8 cellular contexts compared by ENCODE assay signal in genomic region chr11:119121008-119121810, GRCh38. TPM values are rescaled to one million over a fixed set of nuclear protein-coding genes. Genes with fewer than 3 reads are reported as not detected.
DNase-seq lines count a peak whose midpoint lies in the region; ATAC-seq and TF ChIP-seq lines count a peak whose summit lies in the region.

Gene HINFP (plus strand): TSS chr11:119121580. CDS start chr11:119126945, 5,365 bp downstream.

- dilution Hi-C loops in mammary epithelial cell (cut with HindIII; ENCODE audit: low sequenced_read_pairs), result loop anchor here (10.0 to 25.0 kb wide), 3 partner anchors 106 to 591 kb away; partner anchors contain the start of genes RPS25 and TRAPPC4

- TSS peak; percentile 54 for BruUV-seq in mammary epithelial cell (replicated peaks; lab: Mats Ljungman, UMichigan)

- ATAC-seq in GM18873 (IDR thresholded peaks at IDR 0.05; ENCODE audit: low FRiP score, unreplicated experiment), result peak; percentile 93
- ATAC-seq in HG03139 (IDR thresholded peaks at IDR 0.05; ENCODE audit: unreplicated experiment), result peak; percentile 97

- intact Hi-C loops in mammary epithelial cell (cut with micrococcal nuclease), result loop anchor here (1.0 to 2.0 kb wide), 2 partner anchors 18 to 26 kb away; a partner anchor contains a TSS

- no peaks in the 10 kb centered on the region for H4K20me1 ChIP-seq in mammary epithelial cell (ENCODE audit: insufficient read depth, low read length)

- WGBS in mammary epithelial cell (ENCODE audit: low coverage, missing lambda C conversion rate), result 0% methylated on average over 4 of the region's 54 CpGs

- H3K4me1 ChIP-seq in mammary epithelial cell (ENCODE audit: insufficient read depth, low read length) (peaks cover 12% of the 10 kb centered on the region), skeletal muscle tissue (ENCODE audit: control insufficient read depth in 3 of 3, insufficient read depth in 3 of 3, low read length in 3 of 3) (peaks cover 13 to 30% (median 19%) of the 10 kb centered on the region in 3 donors)

- H3K4me2 ChIP-seq in mammary epithelial cell (ENCODE audit: insufficient read depth, low read depth, low read length), result peak within 1 kb of the TSS; percentile 95

- H3K27me3 ChIP-seq in WERI-Rb-1 (ENCODE audit: insufficient read depth, low read depth, severe bottlenecking) (no peaks in the 10 kb centered on the region), mammary epithelial cell (ENCODE audit: insufficient read depth, low read length) (no peaks in the 10 kb centered on the region), skeletal muscle tissue (ENCODE audit: control insufficient read depth in 3 of 3, insufficient read depth in 3 of 3, low read length in 3 of 3) (no peaks in the 10 kb centered on the region)

- DNase-seq in ACHN (peak; percentile 97), NCI-H2227 (lab: John Stamatoyannopoulos, UW; ENCODE audit: unreplicated experiment) (peak; percentile 98), WERI-Rb-1 (peak; percentile 100), mammary epithelial cell (peak; percentile 99)

- TF ChIP-seq CTCF in WERI-Rb-1 (IDR thresholded peaks at IDR 0.05; ENCODE audit: low read depth, low read length), result no peak
- TF ChIP-seq CTCF in mammary epithelial cell (conservative IDR thresholded peaks at IDR 0.05 in 1 of 2, IDR thresholded peaks at IDR 0.05 in 1 of 2; ENCODE audit: extremely low read depth in 1 of 2, insufficient read depth in 1 of 2, low read depth in 1 of 2, low read length in 2 of 2), result no peak

- CTCF ChIA-PET in mammary epithelial cell (lab: Charles Lee; ENCODE audit: low non-redundant PET), result interaction anchor here (0.6 kb wide), 1 partner anchor 85 kb away, joined by 3 read pairs; no protein-coding TSS in a partner anchor

- H3K4me3 ChIP-seq in WERI-Rb-1 (ENCODE audit: low read depth, low read length), result peak within 1 kb of the TSS; percentile 90
- H3K4me3 ChIP-seq in mammary epithelial cell (replicated peaks in 1 of 3; ENCODE audit: insufficient read depth in 1 of 3, low read depth in 2 of 3, low read length in 3 of 3), result peak within 1 kb of the TSS; percentile 77 to 99 (median 94)
- peak within 1 kb of the TSS; percentile 100 for H3K4me3 ChIP-seq in iPS-18c (ENCODE audit: insufficient read depth, low read depth, low read length)
- H3K4me3 ChIP-seq in skeletal muscle tissue (ENCODE audit: low read length in 3 of 3), result peak within 1 kb of the TSS; percentile 91 to 100 (median 98)

- H3K9ac ChIP-seq in mammary epithelial cell (ENCODE audit: insufficient read depth, low read length) (peak within 1 kb of the TSS; percentile 89), skeletal muscle tissue (ENCODE audit: low read depth in 1 of 3, low read length in 3 of 3) (peak within 1 kb of the TSS; percentile 93 to 97 (median 97))

- H3K79me2 ChIP-seq in mammary epithelial cell (ENCODE audit: insufficient read depth, low read length), result peaks cover 37% of the 10 kb centered on the region

- in situ Hi-C loops in ACHN (cut with HindIII; ENCODE audit: low pct_ligation_motif_present, low pct_unique_long_range_greater_than_20kb, low sequenced_read_pairs), result no loop called here
- in situ Hi-C loops in mammary epithelial cell (cut with MboI; ENCODE audit: low sequenced_read_pairs in 2 of 2), result no loop called here

- peaks cover 20% of the 10 kb centered on the region for H3K36me3 ChIP-seq in WERI-Rb-1
- peaks cover 3% of the 10 kb centered on the region for H3K36me3 ChIP-seq in mammary epithelial cell (ENCODE audit: insufficient read depth, low read length)
- peaks cover 4 to 19% (median 18%) of the 10 kb centered on the region in 3 donors for H3K36me3 ChIP-seq in skeletal muscle tissue (ENCODE audit: control insufficient read depth in 3 of 3, insufficient read depth in 3 of 3, low read length in 3 of 3)

- H3K9me3 ChIP-seq in WERI-Rb-1 (ENCODE audit: severe bottlenecking), result no peaks in the 10 kb centered on the region
- no peaks in the 10 kb centered on the region for H3K9me3 ChIP-seq in mammary epithelial cell (replicated peaks; ENCODE audit: insufficient read depth, low read length)
- H3K9me3 ChIP-seq in iPS-18c (ENCODE audit: control insufficient read depth, insufficient read depth, low read length), result no peaks in the 10 kb centered on the region
- no peaks in the 10 kb centered on the region for H3K9me3 ChIP-seq in skeletal muscle tissue (ENCODE audit: control insufficient read depth in 3 of 3, low read length in 3 of 3)

- H2AFZ ChIP-seq in mammary epithelial cell (ENCODE audit: low read depth, low read length), result peak within 1 kb of the TSS; percentile 98

- H3K27ac ChIP-seq in WERI-Rb-1, result peak within 1 kb of the TSS; percentile 94
- peak within 1 kb of the TSS; percentile 79 for H3K27ac ChIP-seq in mammary epithelial cell (ENCODE audit: insufficient read depth, low read depth, low read length)
- H3K27ac ChIP-seq in skeletal muscle tissue (ENCODE audit: low read depth, low read length), result peak within 1 kb of the TSS; percentile 77

RNA-seq across cellular contexts. Expression of gene HINFP, which starts in this region (rescaled TPM):
- total RNA-seq in mammary epithelial cell (10 to 100 TPM; 23.7 to 26.8 TPM), skeletal muscle tissue (18.3 TPM)
- polyA plus RNA-seq in mammary epithelial cell, result 16.1 TPM
- polyA minus RNA-seq in mammary epithelial cell, result 21.8 TPM

Comparison
In these comparisons a context has a peak if more than half of its experiments do, and no peak if none do; other contexts are left out.
1. Peak in every context shown above with its lines: DNase-seq, ATAC-seq, H3K4me3 ChIP-seq and H3K27ac ChIP-seq.